ENCODE assay signal across 11 cellular contexts in the genomic region with DNA sequence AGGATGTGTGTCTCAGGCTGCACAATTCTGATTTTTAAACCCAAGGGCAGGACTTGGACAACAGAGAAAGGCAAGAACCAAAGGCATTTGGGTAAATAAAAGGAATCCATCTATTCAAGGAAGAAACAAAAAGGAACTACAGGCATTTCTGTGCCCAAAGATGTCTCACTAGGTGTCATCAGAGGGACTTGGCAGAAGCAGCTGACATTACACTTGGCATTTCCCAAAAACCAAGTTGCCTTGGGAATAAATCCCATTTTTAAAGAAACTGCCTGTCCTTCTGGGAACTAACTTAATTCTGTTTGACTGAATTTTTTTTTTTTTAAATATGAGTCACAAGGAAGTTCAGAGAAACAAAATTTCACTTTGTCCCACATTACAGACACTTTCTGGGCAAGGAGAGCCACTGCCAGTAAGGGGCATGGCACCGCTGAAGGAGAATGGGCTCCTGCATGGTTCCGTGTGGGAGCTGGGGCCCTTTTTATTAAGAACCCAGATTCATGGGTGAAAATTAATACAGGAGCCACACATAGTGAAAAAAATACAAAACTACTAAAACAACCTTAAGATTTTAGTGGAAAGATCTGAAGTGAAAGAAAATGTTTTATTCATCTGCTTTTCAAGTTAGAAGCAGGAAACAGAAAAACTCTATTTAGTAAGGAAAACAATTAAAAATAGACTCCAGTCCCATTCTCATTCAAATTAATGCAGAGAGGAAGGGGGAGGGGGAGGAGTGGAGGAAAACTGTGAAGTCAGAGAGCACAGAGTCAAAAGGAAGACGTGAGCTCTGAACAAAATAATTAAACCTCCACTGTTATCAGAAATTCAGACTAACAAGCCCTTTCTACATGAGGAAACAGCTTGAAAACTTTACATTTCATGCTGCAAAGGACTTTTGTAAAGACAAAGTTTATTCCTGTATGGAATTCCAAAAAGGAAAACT.
DNase-seq lines count a peak whose midpoint lies in the region; ATAC-seq and TF ChIP-seq lines count a peak whose summit lies in the region.
"Had no signal": no experiment of that assay in that cellular context is flagged by ENCODE, and none has a peak within 500 bp of the region (broad histone marks: within the 10 kb centered on the region; RNA-seq: fewer than 3 reads in every experiment).

No MANE protein-coding gene starts in this region.

- TF ChIP-seq CTCF in MCF 10A (IDR thresholded peaks at IDR 0.05; ENCODE audit: unreplicated experiment), result no peak
- no peak for TF ChIP-seq CTCF in mammary epithelial cell (conservative IDR thresholded peaks at IDR 0.05 in 1 of 2, IDR thresholded peaks at IDR 0.05 in 1 of 2; ENCODE audit: extremely low read depth in 1 of 2, insufficient read depth in 1 of 2, low read depth in 1 of 2, low read length in 2 of 2)
- TF ChIP-seq CTCF in foreskin keratinocyte (conservative IDR thresholded peaks at IDR 0.05), result no peak
- no peak for TF ChIP-seq CTCF in ovary (IDR thresholded peaks at IDR 0.05)
- TF ChIP-seq CTCF in uterus (IDR thresholded peaks at IDR 0.05), result no peak
- no peak for TF ChIP-seq CTCF in OCI-LY7 (conservative IDR thresholded peaks at IDR 0.05; ENCODE audit: low read length)

- POLR2A ChIA-PET in MCF 10A (lab: Yijun Ruan, JAX) (no interaction called here), OCI-LY7 (lab: Charles Lee) (interaction anchor here (0.7 kb wide), 2 partner anchors 172 to 834 kb away, joined by 3 to 4 read pairs; no protein-coding TSS in a partner anchor)

- H3K4me1 ChIP-seq in mammary epithelial cell (ENCODE audit: insufficient read depth, low read length) (peaks cover 7% of the 10 kb centered on the region), foreskin keratinocyte (peaks cover 8% of the 10 kb centered on the region), ovary (ENCODE audit: insufficient read depth) (no peaks in the 10 kb centered on the region), uterus (peaks cover 6 to 11% of the 10 kb centered on the region in 2 donors), OCI-LY7 (ENCODE audit: insufficient read depth, low read length, poor library complexity, severe bottlenecking) (peaks cover 6% of the 10 kb centered on the region)

- H3K4me2 ChIP-seq in mammary epithelial cell (ENCODE audit: insufficient read depth, low read depth, low read length) (no peak overlapping the region), OCI-LY7 (ENCODE audit: low read length) (no peak overlapping the region)

- BruUV-seq in MCF 10A (replicated peaks; lab: Mats Ljungman, UMichigan) (no TSS peak), mammary epithelial cell (replicated peaks; lab: Mats Ljungman, UMichigan) (no TSS peak), OCI-LY7 (replicated peaks; lab: Mats Ljungman, UMichigan) (no TSS peak)

- no peaks in the 10 kb centered on the region for H3K79me2 ChIP-seq in mammary epithelial cell (ENCODE audit: insufficient read depth, low read length)
- no peaks in the 10 kb centered on the region for H3K79me2 ChIP-seq in OCI-LY7 (ENCODE audit: insufficient read depth, low read depth, low read length)

- no peaks in the 10 kb centered on the region for H3K36me3 Mint-ChIP-seq in MCF 10A (ENCODE audit: insufficient read depth, unreplicated experiment)

- H3K9me2 ChIP-seq in OCI-LY7 (ENCODE audit: insufficient read depth, low read length), result no peaks in the 10 kb centered on the region

- TF ChIP-seq POLR2A in ovary (IDR thresholded peaks at IDR 0.05), result no peak
- no peak for TF ChIP-seq POLR2A in uterus (IDR thresholded peaks at IDR 0.05)

- CTCF ChIA-PET in MCF 10A (lab: Yijun Ruan, JAX), result interaction anchor here (0.6 to 1.3 kb wide), 7 partner anchors 9 to 151 kb away, joined by 3 to 5 read pairs (median 4); no protein-coding TSS in a partner anchor
- CTCF ChIA-PET in mammary epithelial cell (lab: Charles Lee; ENCODE audit: low non-redundant PET), result no interaction called here
- CTCF ChIA-PET in OCI-LY7 (lab: Charles Lee; ENCODE audit: unreplicated experiment), result no interaction called here

- H3K27ac ChIP-seq in mammary epithelial cell (ENCODE audit: insufficient read depth, low read depth, low read length) (no peak overlapping the region), foreskin keratinocyte (no peak overlapping the region), ovary (peak overlapping the region in 1 of 2 donors; percentile 51), uterus (peak overlapping the region; percentile 81 to 93), OCI-LY7 (ENCODE audit: low read depth, low read length, poor library complexity, severe bottlenecking) (no peak overlapping the region)
- H3K27ac ChIP-seq: 22Rv1 had no signal

- H2AFZ ChIP-seq in mammary epithelial cell (ENCODE audit: low read depth, low read length) (no peak overlapping the region), OCI-LY7 (ENCODE audit: low read length) (no peak overlapping the region)

- H3K36me3 ChIP-seq in mammary epithelial cell (ENCODE audit: insufficient read depth, low read length) (no peaks in the 10 kb centered on the region), ovary (no peaks in the 10 kb centered on the region), uterus (no peaks in the 10 kb centered on the region), OCI-LY7 (ENCODE audit: insufficient read depth, low read length) (no peaks in the 10 kb centered on the region)

- H3K4me3 ChIP-seq in mammary epithelial cell (replicated peaks in 1 of 3; ENCODE audit: insufficient read depth in 1 of 3, low read depth in 2 of 3, low read length in 3 of 3), result no peak overlapping the region
- no peak overlapping the region for H3K4me3 ChIP-seq in ovary
- H3K4me3 ChIP-seq in uterus, result no peak overlapping the region
- H3K4me3 ChIP-seq in OCI-LY7 (ENCODE audit: low read depth, low read length, poor library complexity, severe bottlenecking), result no peak overlapping the region

- no peak overlapping the region for H3K27ac Mint-ChIP-seq in MCF 10A (ENCODE audit: low read depth, unreplicated experiment)

- TF ChIP-seq EP300 in ovary (IDR thresholded peaks at IDR 0.05), result peak; percentile 63

- ATAC-seq in foreskin keratinocyte (peak; percentile 28), HG03354 (IDR thresholded peaks at IDR 0.05; ENCODE audit: poor library complexity, severe bottlenecking, unreplicated experiment) (no peak)

- no peak overlapping the region for H3K4me3 Mint-ChIP-seq in MCF 10A (ENCODE audit: unreplicated experiment)

- H3K4me1 Mint-ChIP-seq in MCF 10A (ENCODE audit: insufficient read depth, unreplicated experiment), result peaks cover 10% of the 10 kb centered on the region

- intact Hi-C loops in MCF 10A (cut with micrococcal nuclease), result no loop called here
- intact Hi-C loops in mammary epithelial cell (cut with micrococcal nuclease), result no loop called here
- intact Hi-C loops in ovary (cut with DNase I), result no loop called here
- intact Hi-C loops in uterus (cut with DNase I; ENCODE audit: low total_unique reads), result no loop called here
- intact Hi-C loops in OCI-LY7 (cut with micrococcal nuclease; ENCODE audit: unreplicated experiment), result no loop called here

- H3K9ac ChIP-seq in mammary epithelial cell (ENCODE audit: insufficient read depth, low read length), result no peak overlapping the region

- DNase-seq in MCF 10A (ENCODE audit: unreplicated experiment), result peak; percentile 23
- no peak for DNase-seq in mammary epithelial cell
- DNase-seq in foreskin keratinocyte, result no peak
- DNase-seq in ovary, result no peak
- DNase-seq in uterus, result no peak
- DNase-seq in NCI-H2196 (lab: John Stamatoyannopoulos, UW; ENCODE audit: unreplicated experiment), result no peak
- DNase-seq in OCI-LY7 (ENCODE audit: low spot score), result no peak
- DNase-seq: activated gamma-delta T cell, NCI-H1436 had no signal

- H3K27me3 Mint-ChIP-seq in MCF 10A (ENCODE audit: insufficient read depth, unreplicated experiment), result no peaks in the 10 kb centered on the region

- dilution Hi-C loops in mammary epithelial cell (cut with HindIII; ENCODE audit: low sequenced_read_pairs), result no loop called here

- 44% methylated on average over 3 of the region's 3 CpGs for WGBS in mammary epithelial cell (ENCODE audit: low coverage, missing lambda C conversion rate)
- WGBS in ovary, 3 donors, result 19 to 32% (median 23%) methylated on average over 3 of the region's 3 CpGs

- in situ Hi-C loops in mammary epithelial cell (cut with MboI; ENCODE audit: low sequenced_read_pairs in 2 of 2), result no loop called here

- no peaks in the 10 kb centered on the region for H3K27me3 ChIP-seq in mammary epithelial cell (ENCODE audit: insufficient read depth, low read length)
- H3K27me3 ChIP-seq in foreskin keratinocyte, result no peaks in the 10 kb centered on the region
- H3K27me3 ChIP-seq in ovary, result no peaks in the 10 kb centered on the region
- H3K27me3 ChIP-seq in uterus, result no peaks in the 10 kb centered on the region

- H3K9me3 ChIP-seq in mammary epithelial cell (replicated peaks; ENCODE audit: insufficient read depth, low read length) (no peaks in the 10 kb centered on the region), ovary (no peaks in the 10 kb centered on the region), uterus (no peaks in the 10 kb centered on the region), OCI-LY7 (ENCODE audit: low read length) (no peaks in the 10 kb centered on the region)

- H3K9me3 Mint-ChIP-seq in MCF 10A (ENCODE audit: unreplicated experiment), result no peaks in the 10 kb centered on the region

- no peaks in the 10 kb centered on the region for H4K20me1 ChIP-seq in mammary epithelial cell (ENCODE audit: insufficient read depth, low read length)
- H4K20me1 ChIP-seq in OCI-LY7 (ENCODE audit: insufficient read depth, low read length), result no peaks in the 10 kb centered on the region

Comparison
In these comparisons a context has a peak if more than half of its experiments do, and no peak if none do; other contexts are left out.
1. H3K27ac ChIP-seq: peak in uterus (2 of 2); none in mammary epithelial cell (single experiment), foreskin keratinocyte (single experiment) and OCI-LY7 (single experiment).